In genomic region chr9:131735238-131736181, GRCh38 we compare ENCODE assay signal across 9 cellular contexts. TPM values are rescaled to one million over a fixed set of nuclear protein-coding genes. Genes with fewer than 3 reads are reported as not detected.
DNase-seq lines count a peak whose midpoint lies in the region; ATAC-seq and TF ChIP-seq lines count a peak whose summit lies in the region.
"Had no signal": no experiment of that assay in that cellular context is flagged by ENCODE, and none has a peak within 500 bp of the region (broad histone marks: within the 10 kb centered on the region; RNA-seq: fewer than 3 reads in every experiment).

No MANE protein-coding gene starts in this region.

- 68 to 69% methylated on average over 15 of the region's 15 CpGs for WGBS in tibial nerve, 2 donors
- 82% methylated on average over 15 of the region's 15 CpGs for WGBS in smooth muscle cell (ENCODE audit: low lambda C conversion rate)

- H3K27me3 ChIP-seq in left lung (no peaks in the 10 kb centered on the region), tibial nerve (no peaks in the 10 kb centered on the region), smooth muscle cell (ENCODE audit: low read depth) (no peaks in the 10 kb centered on the region)
- H3K27me3 ChIP-seq: pancreas had no signal

- no peaks in the 10 kb centered on the region for H3K9me3 ChIP-seq in left lung
- H3K9me3 ChIP-seq in tibial nerve: no peaks in the 10 kb centered on the region
- no peaks in the 10 kb centered on the region for H3K9me3 ChIP-seq in smooth muscle cell (replicated peaks; ENCODE audit: low read depth)
- H3K9me3 ChIP-seq: pancreas had no signal

- H3K4me2 ChIP-seq in smooth muscle cell: no peak overlapping the region

- peaks cover 62% of the 10 kb centered on the region for H3K79me2 ChIP-seq in smooth muscle cell (ENCODE audit: low read depth)

- H3K4me1 Mint-ChIP-seq in activated naive CD4-positive, alpha-beta T cell treated with anti-CD3 and anti-CD28 coated beads, Interleukin-2, amount 50 U/mL, for 24 hours: peaks cover 81% of the 10 kb centered on the region
- peaks cover 74% of the 10 kb centered on the region for H3K4me1 Mint-ChIP-seq in activated CD4-positive, alpha-beta memory T cell treated with anti-CD3 and anti-CD28 coated beads for 36 hours (ENCODE audit: low read depth)

- ATAC-seq in left lung: no peak

- H4K20me1 ChIP-seq in smooth muscle cell (ENCODE audit: low read depth): peaks cover 73% of the 10 kb centered on the region

- no peak overlapping the region for H2AFZ ChIP-seq in smooth muscle cell (ENCODE audit: low read depth)

- TF ChIP-seq POLR2A in tibial nerve (IDR thresholded peaks at IDR 0.05): no peak

- TF ChIP-seq CTCF in left lung (IDR thresholded peaks at IDR 0.05) (no peak), tibial nerve (IDR thresholded peaks at IDR 0.05) (no peak), smooth muscle cell (IDR thresholded peaks at IDR 0.05; ENCODE audit: borderline replicate concordance, insufficient read depth, poor library complexity, severe bottlenecking) (no peak)

- H3K4me3 Mint-ChIP-seq in activated naive CD4-positive, alpha-beta T cell treated with anti-CD3 and anti-CD28 coated beads, Interleukin-2, amount 50 U/mL, for 24 hours: peak overlapping the region; percentile 55
- H3K4me3 Mint-ChIP-seq in activated CD4-positive, alpha-beta memory T cell treated with anti-CD3 and anti-CD28 coated beads for 36 hours: peak overlapping the region; percentile 62

- POLR2A ChIA-PET in activated CD4-positive, alpha-beta memory T cell treated with anti-CD3 and anti-CD28 coated beads for 36 hours (lab: Charles Lee): interaction anchor here (0.8 to 11.1 kb wide), 9 partner anchors 8 to 93 kb away, joined by 3 to 76 read pairs (median 6); no protein-coding TSS in a partner anchor

- CTCF ChIA-PET in activated CD4-positive, alpha-beta memory T cell treated with anti-CD3 and anti-CD28 coated beads for 36 hours (lab: Charles Lee): interaction anchor here (1.1 to 5.7 kb wide), 5 partner anchors 8 to 144 kb away, joined by 3 to 60 read pairs (median 10); no protein-coding TSS in a partner anchor

- H3K4me1 ChIP-seq in left lung: peaks cover 28 to 84% of the 10 kb centered on the region in 2 donors
- peaks cover 0 to 81% (median 58%) of the 10 kb centered on the region in 4 donors for H3K4me1 ChIP-seq in tibial nerve
- H3K4me1 ChIP-seq in smooth muscle cell (ENCODE audit: low read depth): peaks cover 25% of the 10 kb centered on the region

- H3K27ac ChIP-seq in left lung (peak overlapping the region; percentile 63 to 91), tibial nerve (peak overlapping the region in 3 of 4 donors; percentile 36 to 75 (median 71)), smooth muscle cell (ENCODE audit: low read depth) (no peak overlapping the region)

- no peak for TF ChIP-seq EP300 in tibial nerve (IDR thresholded peaks at IDR 0.05)

- H3K27me3 Mint-ChIP-seq in activated naive CD4-positive, alpha-beta T cell treated with anti-CD3 and anti-CD28 coated beads, Interleukin-2, amount 50 U/mL, for 24 hours: no peaks in the 10 kb centered on the region
- H3K27me3 Mint-ChIP-seq in activated CD4-positive, alpha-beta memory T cell treated with anti-CD3 and anti-CD28 coated beads for 36 hours: no peaks in the 10 kb centered on the region

- H3K9ac ChIP-seq in smooth muscle cell (ENCODE audit: low read depth): no peak overlapping the region

- H3K9me3 Mint-ChIP-seq in activated naive CD4-positive, alpha-beta T cell treated with anti-CD3 and anti-CD28 coated beads, Interleukin-2, amount 50 U/mL, for 24 hours: no peaks in the 10 kb centered on the region
- no peaks in the 10 kb centered on the region for H3K9me3 Mint-ChIP-seq in activated CD4-positive, alpha-beta memory T cell treated with anti-CD3 and anti-CD28 coated beads for 36 hours

- intact Hi-C loops in activated CD4-positive, alpha-beta memory T cell treated with anti-CD3 and anti-CD28 coated beads for 36 hours (cut with micrococcal nuclease): loop anchor here (5.0 to 10.0 kb wide), 2 partner anchors 363 to 619 kb away; partner anchors contain the start of gene SETX
- intact Hi-C loops in left lung (cut with DNase I): no loop called here

- H3K36me3 ChIP-seq in left lung: no peaks in the 10 kb centered on the region
- H3K36me3 ChIP-seq in tibial nerve: no peaks in the 10 kb centered on the region
- no peaks in the 10 kb centered on the region for H3K36me3 ChIP-seq in smooth muscle cell (ENCODE audit: low read depth)
- H3K36me3 ChIP-seq: pancreas had no signal

- H3F3A ChIP-seq in smooth muscle cell (ENCODE audit: low read depth): peaks cover 11% of the 10 kb centered on the region

- H3K27ac Mint-ChIP-seq in activated naive CD4-positive, alpha-beta T cell treated with anti-CD3 and anti-CD28 coated beads, Interleukin-2, amount 50 U/mL, for 24 hours: peak overlapping the region; percentile 87
- peak overlapping the region; percentile 93 for H3K27ac Mint-ChIP-seq in activated CD4-positive, alpha-beta memory T cell treated with anti-CD3 and anti-CD28 coated beads for 36 hours

- DNase-seq in activated naive CD4-positive, alpha-beta T cell (lab: John Stamatoyannopoulos, UW): no peak
- DNase-seq in activated CD4-positive, alpha-beta memory T cell treated with anti-CD3 and anti-CD28 coated beads for 36 hours: peak; percentile 39
- DNase-seq in left lung: no peak
- no peak for DNase-seq in tibial nerve (ENCODE audit: low spot score in 2 of 2)
- no peak for DNase-seq in smooth muscle cell (lab: John Stamatoyannopoulos, UW; ENCODE audit: unreplicated experiment)
- DNase-seq in NCI-H2081 (lab: John Stamatoyannopoulos, UW): no peak
- no peak for DNase-seq in D341Med (ENCODE audit: low spot score)
- DNase-seq: pancreas had no signal

- H3K36me3 Mint-ChIP-seq in activated naive CD4-positive, alpha-beta T cell treated with anti-CD3 and anti-CD28 coated beads, Interleukin-2, amount 50 U/mL, for 24 hours: peaks cover 9% of the 10 kb centered on the region
- peaks cover 29% of the 10 kb centered on the region for H3K36me3 Mint-ChIP-seq in activated CD4-positive, alpha-beta memory T cell treated with anti-CD3 and anti-CD28 coated beads for 36 hours

- H3K4me3 ChIP-seq in left lung (no peak overlapping the region), tibial nerve (no peak overlapping the region), smooth muscle cell (no peak overlapping the region)
- H3K4me3 ChIP-seq: pancreas had no signal

RNA-seq across cellular contexts. Expression of gene RAPGEF1, which starts 4.4 kb away (rescaled TPM):
- total RNA-seq in activated CD4-positive, alpha-beta memory T cell treated with anti-CD3 and anti-CD28 coated beads for 36 hours: 10 to 100 TPM; 91.9 to 92.3 TPM
- total RNA-seq in left lung: 100 to 1,000 TPM in 1 of 2 donors, 10 to 100 TPM in 1; 73.7 to 112 TPM
- 10 to 100 TPM; 32.0 to 57.3 (median 38.9) TPM for total RNA-seq in tibial nerve
- 15.3 and 17.8 TPM in 2 replicates for total RNA-seq in smooth muscle cell
- 16.4 and 21.8 TPM in 2 replicates for polyA plus RNA-seq in smooth muscle cell
